Comparison of ENCODE assay signal across 20 cellular contexts in the genomic region with DNA sequence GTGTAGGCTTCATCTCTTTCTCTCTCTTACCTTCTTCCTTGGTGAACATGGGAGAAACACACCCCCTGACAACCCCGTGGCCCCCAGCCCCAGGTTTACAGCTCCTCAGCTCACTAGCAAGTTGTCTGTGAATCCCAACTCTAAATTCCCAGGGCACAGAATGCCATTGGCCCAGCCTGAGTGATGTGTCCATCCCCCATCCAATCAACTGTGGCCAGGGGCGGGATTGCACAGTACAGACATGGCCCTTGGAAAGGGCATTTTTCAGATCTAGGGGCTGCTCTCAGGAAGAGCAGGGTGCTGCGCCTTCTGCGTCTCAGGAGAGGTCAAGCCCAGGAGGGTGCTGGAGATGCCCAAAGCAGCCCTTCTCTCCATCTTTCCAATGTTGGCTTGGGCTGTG. TPM values are rescaled to one million over a fixed set of nuclear protein-coding genes. Genes with fewer than 3 reads are reported as not detected.
DNase-seq lines count a peak whose midpoint lies in the region; ATAC-seq and TF ChIP-seq lines count a peak whose summit lies in the region.
"Had no signal": no experiment of that assay in that cellular context is flagged by ENCODE, and none has a peak within 500 bp of the region (broad histone marks: within the 10 kb centered on the region; RNA-seq: fewer than 3 reads in every experiment).

No MANE protein-coding gene starts in this region.

- H3K9me3 ChIP-seq in HCT116 (ENCODE audit: control insufficient read depth in 1 of 2, insufficient read depth in 1 of 2, low read depth in 1 of 2, low read length in 2 of 2): no peaks in the 10 kb centered on the region
- H3K9me3 ChIP-seq: A549 had no signal

- H2AFZ ChIP-seq in HCT116 (ENCODE audit: low read depth, low read length, poor library complexity, severe bottlenecking): no peak overlapping the region
- H2AFZ ChIP-seq: GM23248, PC-9 had no signal

- H3K4me3 ChIP-seq in HCT116 (replicated peaks in 1 of 2; ENCODE audit: low read depth in 1 of 2, low read length in 2 of 2): no peak overlapping the region
- H3K4me3 ChIP-seq: A549, GM23248, PC-9 had no signal

- peak overlapping the region; percentile 12 for H3K27ac Mint-ChIP-seq in activated naive CD4-positive, alpha-beta T cell treated with anti-CD3 and anti-CD28 coated beads, Interleukin-2, amount 50 U/mL, for 24 hours
- H3K27ac Mint-ChIP-seq in activated naive CD4-positive, alpha-beta T cell treated with anti-CD3 and anti-CD28 coated beads, Interleukin-2, amount 10 ng/mL, durations not matched to agents 7 days and 5 days: no peak overlapping the region
- H3K27ac Mint-ChIP-seq: B cell had no signal

- TF ChIP-seq POLR2A in HCT116 (IDR thresholded peaks at IDR 0.05; ENCODE audit: borderline replicate concordance, extremely low read depth, insufficient read depth, insufficient read length): no peak

- H3K79me2 ChIP-seq in HCT116 (ENCODE audit: insufficient read depth, low read length): no peaks in the 10 kb centered on the region

- no peaks in the 10 kb centered on the region for H3K9me3 Mint-ChIP-seq in activated naive CD4-positive, alpha-beta T cell treated with anti-CD3 and anti-CD28 coated beads, Interleukin-2, amount 50 U/mL, for 24 hours
- H3K9me3 Mint-ChIP-seq in activated naive CD4-positive, alpha-beta T cell treated with anti-CD3 and anti-CD28 coated beads, Interleukin-2, amount 10 ng/mL, durations not matched to agents 7 days and 5 days: no peaks in the 10 kb centered on the region

- no peaks in the 10 kb centered on the region for H3K36me3 ChIP-seq in HCT116 (ENCODE audit: control insufficient read depth in 1 of 2, insufficient read depth in 2 of 2, low read length in 2 of 2)

- H3K36me3 Mint-ChIP-seq in activated naive CD4-positive, alpha-beta T cell treated with anti-CD3 and anti-CD28 coated beads, Interleukin-2, amount 50 U/mL, for 24 hours: no peaks in the 10 kb centered on the region
- no peaks in the 10 kb centered on the region for H3K36me3 Mint-ChIP-seq in activated naive CD4-positive, alpha-beta T cell treated with anti-CD3 and anti-CD28 coated beads, Interleukin-2, amount 10 ng/mL, durations not matched to agents 7 days and 5 days

- no peak for DNase-seq in activated naive CD4-positive, alpha-beta T cell treated with anti-CD3 and anti-CD28 coated beads, Interleukin-2, amount 10 ng/mL, durations not matched to agents 7 days and 5 days
- DNase-seq in HCT116 (ENCODE audit: low read depth, low spot score) (no peak), hepatic stellate cell (ENCODE audit: low spot score) (peak; percentile 40), HuH-7 (ENCODE audit: low spot score) (no peak), dedifferentiated amniotic fluid mesenchymal stem cell (ENCODE audit: extremely low spot score) (no peak)
- DNase-seq: DMS79, GM23248, Kasumi-1, NCI-H1092, NCI-H1436, NCI-H187 treated with DMSO at 0.1 percent for 48 hours, NCI-H2107, NCI-H69, PC-9, RPMI8226, SIG-M5 had no signal

- RAD21 ChIA-PET in HCT116 (lab: Charles Lee; ENCODE audit: low non-redundant PET in 1 of 2, low total read pairs in 2 of 2, uncharacterized antibody in 2 of 2, unreplicated experiment in 2 of 2): no interaction called here

- intact Hi-C loops in HCT116 (cut with micrococcal nuclease): no loop called here

- CTCF ChIA-PET in activated naive CD4-positive, alpha-beta T cell treated with anti-CD3 and anti-CD28 coated beads, Interleukin-2, amount 10 ng/mL, durations not matched to agents 7 days and 5 days (lab: Charles Lee): no interaction called here
- CTCF ChIA-PET in HCT116 (lab: Charles Lee): no interaction called here

- no peak overlapping the region for H3K27ac ChIP-seq in HCT116 (ENCODE audit: low read depth, low read length)
- H3K27ac ChIP-seq: A549, GM23248, PC-9 had no signal

- ATAC-seq in HCT116 (peak; percentile 75), SK-N-SH treated with all-trans-retinoic acid at 6 μM for 48 hours (peak; percentile 33; the same call in 1 of the 3 replicates)

- no peaks in the 10 kb centered on the region for H3K4me1 Mint-ChIP-seq in activated naive CD4-positive, alpha-beta T cell treated with anti-CD3 and anti-CD28 coated beads, Interleukin-2, amount 50 U/mL, for 24 hours
- no peaks in the 10 kb centered on the region for H3K4me1 Mint-ChIP-seq in activated naive CD4-positive, alpha-beta T cell treated with anti-CD3 and anti-CD28 coated beads, Interleukin-2, amount 10 ng/mL, durations not matched to agents 7 days and 5 days
- H3K4me1 Mint-ChIP-seq: B cell had no signal

- no TSS peak for BruUV-seq in HCT116 (replicated peaks; lab: Mats Ljungman, UMichigan)

- no peak overlapping the region for H3K4me2 ChIP-seq in HCT116 (ENCODE audit: low read length)
- H3K4me2 ChIP-seq: A549, PC-9 had no signal

- POLR2A ChIA-PET in HCT116 (lab: Charles Lee): no interaction called here

- no peaks in the 10 kb centered on the region for H3K9me2 ChIP-seq in HCT116 (ENCODE audit: insufficient read depth)

- no peak for TF ChIP-seq CTCF in HCT116 (IDR thresholded peaks at IDR 0.05 in 2 of 3, conservative IDR thresholded peaks at IDR 0.05 in 1 of 3; ENCODE audit: borderline replicate concordance in 1 of 3, insufficient read depth in 1 of 3, low read depth in 2 of 3, low read length in 2 of 3)

- no peaks in the 10 kb centered on the region for H3K27me3 ChIP-seq in HCT116 (ENCODE audit: insufficient read depth, low read length)

- H3K4me3 Mint-ChIP-seq in activated naive CD4-positive, alpha-beta T cell treated with anti-CD3 and anti-CD28 coated beads, Interleukin-2, amount 50 U/mL, for 24 hours: no peak overlapping the region
- H3K4me3 Mint-ChIP-seq in activated naive CD4-positive, alpha-beta T cell treated with anti-CD3 and anti-CD28 coated beads, Interleukin-2, amount 10 ng/mL, durations not matched to agents 7 days and 5 days: no peak overlapping the region
- H3K4me3 Mint-ChIP-seq: B cell had no signal

- no peak for TF ChIP-seq RAD21 in HCT116 (IDR thresholded peaks at IDR 0.05; ENCODE audit: low read depth)

- H3K4me1 ChIP-seq in HCT116 (ENCODE audit: control insufficient read depth in 1 of 2, insufficient read depth in 2 of 2, low read length in 2 of 2): peaks cover 0 to 5% of the 10 kb centered on the region in 2 experiments; a peak in 2 of 4 replicates
- H3K4me1 ChIP-seq: A549 had no signal

- H3K9ac ChIP-seq in HCT116 (ENCODE audit: low read length): no peak overlapping the region
- H3K9ac ChIP-seq: GM23248 had no signal

- no peaks in the 10 kb centered on the region for H4K20me1 ChIP-seq in HCT116 (ENCODE audit: insufficient read depth)

- H3K27me3 Mint-ChIP-seq in activated naive CD4-positive, alpha-beta T cell treated with anti-CD3 and anti-CD28 coated beads, Interleukin-2, amount 50 U/mL, for 24 hours: no peaks in the 10 kb centered on the region
- H3K27me3 Mint-ChIP-seq in activated naive CD4-positive, alpha-beta T cell treated with anti-CD3 and anti-CD28 coated beads, Interleukin-2, amount 10 ng/mL, durations not matched to agents 7 days and 5 days: peaks cover 4% of the 10 kb centered on the region

TF ChIP-seq in HCT116, 20 proteins besides CTCF, POLR2A, EP300 and RAD21 (continues in another document):
- TF ChIP-seq SIN3A (IDR thresholded peaks at IDR 0.05; ENCODE audit: low read depth): no peak
- TF ChIP-seq JUND (IDR thresholded peaks at IDR 0.05): no peak
- no peak for TF ChIP-seq FOSL1 (IDR thresholded peaks at IDR 0.05; ENCODE audit: low read depth)
- TF ChIP-seq, protein P1, sequence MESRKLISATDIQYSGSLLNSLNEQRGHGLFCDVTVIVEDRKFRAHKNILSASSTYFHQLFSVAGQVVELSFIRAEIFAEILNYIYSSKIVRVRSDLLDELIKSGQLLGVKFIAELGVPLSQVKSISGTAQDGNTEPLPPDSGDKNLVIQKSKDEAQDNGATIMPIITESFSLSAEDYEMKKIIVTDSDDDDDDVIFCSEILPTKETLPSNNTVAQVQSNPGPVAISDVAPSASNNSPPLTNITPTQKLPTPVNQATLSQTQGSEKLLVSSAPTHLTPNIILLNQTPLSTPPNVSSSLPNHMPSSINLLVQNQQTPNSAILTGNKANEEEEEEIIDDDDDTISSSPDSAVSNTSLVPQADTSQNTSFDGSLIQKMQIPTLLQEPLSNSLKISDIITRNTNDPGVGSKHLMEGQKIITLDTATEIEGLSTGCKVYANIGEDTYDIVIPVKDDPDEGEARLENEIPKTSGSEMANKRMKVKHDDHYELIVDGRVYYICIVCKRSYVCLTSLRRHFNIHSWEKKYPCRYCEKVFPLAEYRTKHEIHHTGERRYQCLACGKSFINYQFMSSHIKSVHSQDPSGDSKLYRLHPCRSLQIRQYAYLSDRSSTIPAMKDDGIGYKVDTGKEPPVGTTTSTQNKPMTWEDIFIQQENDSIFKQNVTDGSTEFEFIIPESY (IDR thresholded peaks at IDR 0.05; ENCODE audit: extremely low read depth, insufficient replicate concordance, low read length): no peak
- TF ChIP-seq TCF7L2 (IDR thresholded peaks at IDR 0.05; ENCODE audit: borderline replicate concordance, extremely low read depth, insufficient read depth, insufficient read length): no peak
- TF ChIP-seq EZH2 (IDR thresholded peaks at IDR 0.05): no peak
- TF ChIP-seq ELF1 (IDR thresholded peaks at IDR 0.05; ENCODE audit: borderline replicate concordance, low read depth): no peak

TF ChIP-seq in SK-N-SH treated with all-trans-retinoic acid at 6 μM for 48 hours, 23 proteins besides CTCF, POLR2A, EP300 and RAD21 (continues in another document):
- no peak for TF ChIP-seq ZC3H10 (CRISPR knock-in tag; IDR thresholded peaks at IDR 0.05)
- TF ChIP-seq, protein P2, sequence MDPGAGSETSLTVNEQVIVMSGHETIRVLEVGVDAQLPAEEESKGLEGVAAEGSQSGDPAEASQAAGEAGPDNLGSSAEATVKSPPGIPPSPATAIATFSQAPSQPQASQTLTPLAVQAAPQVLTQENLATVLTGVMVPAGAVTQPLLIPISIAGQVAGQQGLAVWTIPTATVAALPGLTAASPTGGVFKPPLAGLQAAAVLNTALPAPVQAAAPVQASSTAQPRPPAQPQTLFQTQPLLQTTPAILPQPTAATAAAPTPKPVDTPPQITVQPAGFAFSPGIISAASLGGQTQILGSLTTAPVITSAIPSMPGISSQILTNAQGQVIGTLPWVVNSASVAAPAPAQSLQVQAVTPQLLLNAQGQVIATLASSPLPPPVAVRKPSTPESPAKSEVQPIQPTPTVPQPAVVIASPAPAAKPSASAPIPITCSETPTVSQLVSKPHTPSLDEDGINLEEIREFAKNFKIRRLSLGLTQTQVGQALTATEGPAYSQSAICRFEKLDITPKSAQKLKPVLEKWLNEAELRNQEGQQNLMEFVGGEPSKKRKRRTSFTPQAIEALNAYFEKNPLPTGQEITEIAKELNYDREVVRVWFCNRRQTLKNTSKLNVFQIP (CRISPR knock-in tag; IDR thresholded peaks at IDR 0.05; ENCODE audit: borderline replicate concordance, low read depth): no peak
- no peak for TF ChIP-seq ARNTL (CRISPR knock-in tag; IDR thresholded peaks at IDR 0.05; ENCODE audit: borderline replicate concordance, low read depth)
- TF ChIP-seq ZFP3 (CRISPR knock-in tag; IDR thresholded peaks at IDR 0.05): no peak
- no peak for TF ChIP-seq SNAI2 (CRISPR knock-in tag; IDR thresholded peaks at IDR 0.05)
- TF ChIP-seq PPARA (CRISPR knock-in tag; IDR thresholded peaks at IDR 0.05; ENCODE audit: borderline replicate concordance): no peak
- TF ChIP-seq ESRRG (CRISPR knock-in tag; IDR thresholded peaks at IDR 0.05): no peak
- no peak for TF ChIP-seq TCF4 (CRISPR knock-in tag; IDR thresholded peaks at IDR 0.05; ENCODE audit: borderline replicate concordance)

RNA-seq across cellular contexts. Expression of a gene that starts 48.2 kb away (rescaled TPM):
- total RNA-seq in HCT116 (2021; ENCODE audit: unreplicated experiment): 92.6 TPM
- 159 and 175 TPM in 2 replicates for polyA plus RNA-seq in HCT116 (2012)
